Comparison of ENCODE assay signal across 8 cellular contexts in genomic region chr1:154557939-154558609, GRCh38. TPM values are rescaled to one million over a fixed set of nuclear protein-coding genes. Genes with fewer than 3 reads are reported as not detected.
DNase-seq lines count a peak whose midpoint lies in the region; FAIRE-seq and TF ChIP-seq lines count a peak whose summit lies in the region.

No MANE protein-coding gene starts in this region.

- H3K36me3 Mint-ChIP-seq in HFFc6 (ENCODE audit: low read depth) = peaks cover 39% of the 10 kb centered on the region
- peaks cover 14% of the 10 kb centered on the region for H3K36me3 Mint-ChIP-seq in astrocyte (ENCODE audit: low read depth, unreplicated experiment)

- H3K36me3 ChIP-seq in DOHH2 (ENCODE audit: control insufficient read depth, low read length) = peaks cover 50% of the 10 kb centered on the region
- H3K36me3 ChIP-seq in Peyer's patch = peaks cover 0 to 29% (median 0%) of the 10 kb centered on the region in 3 donors
- peaks cover 26% of the 10 kb centered on the region for H3K36me3 ChIP-seq in astrocyte (ENCODE audit: insufficient read depth, low read length)
- peaks cover 20% of the 10 kb centered on the region for H3K36me3 ChIP-seq in iPS-15b (ENCODE audit: control insufficient read depth, insufficient read depth, low read length)
- H3K36me3 ChIP-seq in small intestine (ENCODE audit: control insufficient read depth in 2 of 2, insufficient read depth in 2 of 2, low read length in 2 of 2) = peaks cover 15 to 20% of the 10 kb centered on the region in 2 donors

- H3K9me3 Mint-ChIP-seq in HFFc6 = no peaks in the 10 kb centered on the region
- no peaks in the 10 kb centered on the region for H3K9me3 Mint-ChIP-seq in astrocyte (ENCODE audit: unreplicated experiment)

- H3K9ac ChIP-seq in astrocyte (ENCODE audit: low read length) (peak overlapping the region; percentile 90), iPS-15b (ENCODE audit: low read depth, low read length) (peak overlapping the region; percentile 70)

- H3K4me1 ChIP-seq in DOHH2 (ENCODE audit: control insufficient read depth, low read length) (peaks cover 25% of the 10 kb centered on the region), Peyer's patch (peaks cover 4 to 29% (median 14%) of the 10 kb centered on the region in 4 donors), astrocyte (ENCODE audit: insufficient read depth, low read length) (peaks cover 21% of the 10 kb centered on the region), iPS-15b (ENCODE audit: control insufficient read depth, insufficient read depth, low read length) (peaks cover 13% of the 10 kb centered on the region), small intestine (ENCODE audit: control insufficient read depth in 2 of 2, insufficient read depth in 1 of 2, low read depth in 1 of 2, low read length in 1 of 2) (peaks cover 2% of the 10 kb centered on the region in 2 donors)

- peaks cover 11% of the 10 kb centered on the region; the same call in 1 of the 2 replicates for H4K20me1 ChIP-seq in DOHH2 (ENCODE audit: control insufficient read depth, insufficient read depth, low read depth, low read length)
- H4K20me1 ChIP-seq in astrocyte (ENCODE audit: insufficient read depth, low read length) = peaks cover 49% of the 10 kb centered on the region

- peak overlapping the region; percentile 28 for H3K27ac ChIP-seq in DOHH2 (ENCODE audit: low read depth, low read length)
- peak overlapping the region; percentile 79 to 97 (median 92) for H3K27ac ChIP-seq in Peyer's patch
- peak overlapping the region; percentile 52 for H3K27ac ChIP-seq in astrocyte (ENCODE audit: low read depth, low read length)
- H3K27ac ChIP-seq in small intestine (ENCODE audit: low read depth in 1 of 2, low read length in 1 of 2) = peak overlapping the region in 1 of 2 donors; percentile 46

- H2AFZ ChIP-seq in astrocyte (ENCODE audit: low read depth, low read length) = peak overlapping the region; percentile 5

- peaks cover 4% of the 10 kb centered on the region; the same call in 1 of the 2 replicates for H3F3A ChIP-seq in DOHH2 (ENCODE audit: control insufficient read depth, insufficient read depth)

- H3K4me1 Mint-ChIP-seq in HFFc6 (ENCODE audit: low read depth) (peaks cover 36% of the 10 kb centered on the region), astrocyte (ENCODE audit: low read depth, unreplicated experiment) (peaks cover 14% of the 10 kb centered on the region)

- 0 to 1% (median 0%) methylated on average over 26 to 50 of the region's 50 CpGs for WGBS in small intestine, 3 donors

- H3K9me3 ChIP-seq in DOHH2 (ENCODE audit: control insufficient read depth, insufficient read depth, low read length) (no peaks in the 10 kb centered on the region), Peyer's patch (no peaks in the 10 kb centered on the region), astrocyte (ENCODE audit: insufficient read depth, low read depth, low read length) (no peaks in the 10 kb centered on the region), iPS-15b (ENCODE audit: control insufficient read depth, insufficient read depth, low read length) (no peaks in the 10 kb centered on the region), small intestine (ENCODE audit: control insufficient read depth, low read depth) (no peaks in the 10 kb centered on the region)

- peak overlapping the region; percentile 85 for H3K4me3 ChIP-seq in DOHH2 (ENCODE audit: low read length)
- H3K4me3 ChIP-seq in Peyer's patch = peak overlapping the region; percentile 76 to 99 (median 98)
- peak overlapping the region; percentile 90 for H3K4me3 ChIP-seq in astrocyte (ENCODE audit: insufficient read depth, low read depth, low read length)
- peak overlapping the region; percentile 87 for H3K4me3 ChIP-seq in iPS-15b (ENCODE audit: low read depth, low read length)
- peak overlapping the region; percentile 90 to 99 for H3K4me3 ChIP-seq in small intestine (ENCODE audit: low read depth in 1 of 2, low read length in 2 of 2)

- FAIRE-seq in astrocyte (lab: Jason Lieb, UNC) = no peak
- no peak for FAIRE-seq in small intestine (lab: Jason Lieb, UNC)

- H3K4me2 ChIP-seq in DOHH2 (ENCODE audit: low read length) = peak overlapping the region; percentile 89
- H3K4me2 ChIP-seq in astrocyte (ENCODE audit: low read length) = peak overlapping the region; percentile 98

- H3K27me3 Mint-ChIP-seq in HFFc6 (ENCODE audit: insufficient read depth) (0 out of 2 replicates have a peak, but pooled peaks cover under 1% of the 10 kb centered on the region), astrocyte (ENCODE audit: low read depth, unreplicated experiment) (no peaks in the 10 kb centered on the region)

- H3K27ac Mint-ChIP-seq in HFFc6 (peak overlapping the region; percentile 87), astrocyte (ENCODE audit: unreplicated experiment) (peak overlapping the region; percentile 77)

- no peak for TF ChIP-seq POLR2A in Peyer's patch (IDR thresholded peaks at IDR 0.05)

- H3K27me3 ChIP-seq in DOHH2 (ENCODE audit: control insufficient read depth, low read length) (no peaks in the 10 kb centered on the region), Peyer's patch (no peaks in the 10 kb centered on the region), astrocyte (ENCODE audit: insufficient read depth, low read length) (no peaks in the 10 kb centered on the region), iPS-15b (ENCODE audit: control insufficient read depth, insufficient read depth, low read length) (no peaks in the 10 kb centered on the region), small intestine (ENCODE audit: control insufficient read depth in 2 of 2, insufficient read depth in 2 of 2, low read length in 2 of 2) (no peaks in the 10 kb centered on the region)

- H3K4me3 Mint-ChIP-seq in HFFc6 = peak overlapping the region; percentile 96
- peak overlapping the region; percentile 89 for H3K4me3 Mint-ChIP-seq in astrocyte (ENCODE audit: unreplicated experiment)

- no peaks in the 10 kb centered on the region for H3K9me2 ChIP-seq in DOHH2 (replicated peaks; ENCODE audit: control insufficient read depth, low read length)

- TF ChIP-seq CTCF in DOHH2 (IDR thresholded peaks at IDR 0.05; ENCODE audit: low read depth, low read length, poor library complexity, severe bottlenecking) (no peak), HFFc6 (IDR thresholded peaks at IDR 0.05) (no peak), Peyer's patch (IDR thresholded peaks at IDR 0.05) (no peak), astrocyte (IDR thresholded peaks at IDR 0.05; ENCODE audit: insufficient read depth, low read depth, low read length) (no peak)

- H3K79me2 ChIP-seq in DOHH2 (ENCODE audit: control insufficient read depth, low read length) = peaks cover 42% of the 10 kb centered on the region
- H3K79me2 ChIP-seq in astrocyte (ENCODE audit: insufficient read depth, low read length) = peaks cover 32% of the 10 kb centered on the region

- no peak for DNase-seq in HFFc6
- peak; percentile 40 to 74 (median 74) for DNase-seq in Peyer's patch
- DNase-seq in astrocyte (ENCODE audit: low read depth) = no peak
- peak; percentile 42 for DNase-seq in small intestine
- no peak for DNase-seq in NCI-H1694 treated with DMSO at 0.1 percent for 48 hours (lab: John Stamatoyannopoulos, UW)
- DNase-seq in amniotic stem cell (lab: John Stamatoyannopoulos, UW) = no peak

RNA-seq across cellular contexts. Expression of gene UBE2Q1, which starts 0.4 kb away (rescaled TPM):
- total RNA-seq in HFFc6 (2021; fragmentation: NEBNext Ultra II Directional; extraction: Animal tissue kit (Norgen Biotek cat#: 25700)) = 100 to 1,000 TPM in 1 of 6 experiments, 10 to 100 TPM in 5; 72.6 to 101 (median 91.5) TPM
- total RNA-seq in Peyer's patch (100 to 1,000 TPM in 1 of 4 donors, 10 to 100 TPM in 3; 21.8 to 159 (median 30.6) TPM), astrocyte (85.3 and 85.4 TPM in 2 replicates)
- polyA plus RNA-seq in small intestine = 10 to 100 TPM; 37.1 to 39.4 (median 37.7) TPM

RNA-seq across cellular contexts. Expression of gene CHRNB2, which starts 9.5 kb away (rescaled TPM):
- total RNA-seq in HFFc6 (2021; fragmentation: NEBNext Ultra II Directional; extraction: Animal tissue kit (Norgen Biotek cat#: 25700)) = under 1 TPM in 5 of 6 experiments, not detected in 1; 0.05 to 0.09 (median 0.07) TPM
- total RNA-seq in Peyer's patch (under 1 TPM in 3 of 4 donors, not detected in 1; 0.27 to 0.53 (median 0.47) TPM), astrocyte (0.20 and 0.24 TPM in 2 replicates)
- polyA plus RNA-seq in small intestine = under 1 TPM in 1 of 3 donors, not detected in 2; 0.95 TPM

RNA-seq across cellular contexts. Expression of gene ADAR, which starts 49.9 kb away (rescaled TPM):
- total RNA-seq in HFFc6 (2021; fragmentation: NEBNext Ultra II Directional; extraction: Animal tissue kit (Norgen Biotek cat#: 25700)) = 100 to 1,000 TPM; 122 to 136 (median 126) TPM
- total RNA-seq in Peyer's patch (100 to 1,000 TPM; 134 to 205 (median 170) TPM), astrocyte (275 and 278 TPM in 2 replicates)
- polyA plus RNA-seq in small intestine = 10 to 100 TPM; 28.6 to 62.1 (median 32.9) TPM

RNA-seq across cellular contexts. Expression of gene SHE, which starts 55.9 kb away (rescaled TPM):
- total RNA-seq in HFFc6 (2021; fragmentation: NEBNext Ultra II Directional; extraction: Animal tissue kit (Norgen Biotek cat#: 25700)) = not detected
- total RNA-seq in Peyer's patch (10 to 100 TPM in 1 of 4 donors, 1 to 10 TPM in 3; 1.6 to 19.8 (median 7.3) TPM), astrocyte (not detected in 2 replicates)
- polyA plus RNA-seq in small intestine = 10 to 100 TPM in 1 of 3 donors, 1 to 10 TPM in 1, under 1 TPM in 1; 0.67 to 15.5 (median 2.4) TPM

RNA-seq across cellular contexts. Expression of gene TDRD10, which starts 56.1 kb away (rescaled TPM):
- total RNA-seq in HFFc6 (2021; fragmentation: NEBNext Ultra II Directional; extraction: Animal tissue kit (Norgen Biotek cat#: 25700)) = not detected
- total RNA-seq in Peyer's patch (1 to 10 TPM in 2 of 4 donors, under 1 TPM in 1, not detected in 1; 0.53 to 3.5 (median 1.6) TPM), astrocyte (not detected in 2 replicates)
- 1 to 10 TPM in 1 of 3 donors, under 1 TPM in 1, not detected in 1; 0.81 to 3.4 TPM for polyA plus RNA-seq in small intestine

Comparison
In these comparisons a context has a peak if more than half of its experiments do, and no peak if none do; other contexts are left out.
1. DNase-seq: peak in Peyer's patch (3 of 3) and small intestine (single experiment); none in HFFc6 (single experiment), astrocyte (single experiment), NCI-H1694 treated with DMSO at 0.1 percent for 48 hours (single experiment) and amniotic stem cell (single experiment).
2. Peak in every context shown above with its lines, with median percentiles within 50 percentile points of each other: H3K4me3 ChIP-seq.